11 cellular contexts compared by ENCODE assay signal in genomic region chr3:169627789-169628188, GRCh38. TPM values are rescaled to one million over a fixed set of nuclear protein-coding genes. Genes with fewer than 3 reads are reported as not detected.
DNase-seq lines count a peak whose midpoint lies in the region; ATAC-seq and TF ChIP-seq lines count a peak whose summit lies in the region.
"Had no signal": no experiment of that assay in that cellular context is flagged by ENCODE, and none has a peak within 500 bp of the region (broad histone marks: within the 10 kb centered on the region; RNA-seq: fewer than 3 reads in every experiment).

No MANE protein-coding gene starts in this region.

- no peak for TF ChIP-seq CTCF in upper lobe of left lung (IDR thresholded peaks at IDR 0.05)

- ATAC-seq in upper lobe of left lung (ENCODE audit: low FRiP score in 2 of 2) = peak; percentile 70 to 78
- ATAC-seq in HG02763 (IDR thresholded peaks at IDR 0.05; ENCODE audit: unreplicated experiment) = no peak

- H3K27ac ChIP-seq in upper lobe of left lung = peak overlapping the region in 2 of 4 donors; percentile 11 to 36
- H3K27ac ChIP-seq: BLaER1 had no signal

- WGBS in upper lobe of left lung, 2 donors = 63 to 75% methylated on average over 8 of the region's 8 CpGs

- no peaks in the 10 kb centered on the region for H3K9me3 ChIP-seq in upper lobe of left lung
- H3K9me3 ChIP-seq: BLaER1, HAP-1 had no signal

- H3K4me1 ChIP-seq in upper lobe of left lung = peaks cover 0 to 17% (median 6%) of the 10 kb centered on the region in 4 donors
- H3K4me1 ChIP-seq: BLaER1 had no signal

- H3K36me3 ChIP-seq in upper lobe of left lung = no peaks in the 10 kb centered on the region
- H3K36me3 ChIP-seq: BLaER1, HAP-1 had no signal

- DNase-seq in HT-29 (ENCODE audit: low spot score) (peak; percentile 50), NCI-H2107 treated with DMSO at 0.1 percent for 48 hours (lab: John Stamatoyannopoulos, UW; ENCODE audit: unreplicated experiment) (peak; percentile 90), iris pigment epithelial cell (ENCODE audit: low read depth) (peak; percentile 24), upper lobe of left lung (peak in 1 of 2 donors; percentile 86), germinal center (ENCODE audit: low spot score) (no peak)
- no peak for DNase-seq in activated CD8-positive, alpha-beta memory T cell treated with anti-CD3 and anti-CD28 coated beads for 24 hours
- DNase-seq: CD8-positive, alpha-beta memory T cell; NCI-H1694 treated with DMSO at 0.1 percent for 48 hours had no signal

- H3K4me3 ChIP-seq in upper lobe of left lung = no peak overlapping the region
- H3K4me3 ChIP-seq: BLaER1, HAP-1 had no signal

- TF ChIP-seq EP300 in upper lobe of left lung (IDR thresholded peaks at IDR 0.05) = no peak

- no peak for TF ChIP-seq POLR2A in upper lobe of left lung (IDR thresholded peaks at IDR 0.05)

- H3K27me3 ChIP-seq in upper lobe of left lung = no peaks in the 10 kb centered on the region
- H3K27me3 ChIP-seq: BLaER1 had no signal

RNA-seq across cellular contexts. Expression of gene MECOM, which starts 35.7 kb away (rescaled TPM):
- total RNA-seq in HT-29 (2014; rRNA removed; shearing (Covaris generic)) = 27.3 and 27.9 TPM in 2 replicates
- total RNA-seq in upper lobe of left lung = 100 to 1,000 TPM in 1 of 6 donors, 10 to 100 TPM in 5; 36.5 to 150 (median 82.3) TPM
- total RNA-seq: CD8-positive, alpha-beta memory T cell had no signal

Comparison
In these comparisons a context has a peak if more than half of its experiments do, and no peak if none do; other contexts are left out.
1. DNase-seq: peak in HT-29 (single experiment), NCI-H2107 treated with DMSO at 0.1 percent for 48 hours (single experiment) and iris pigment epithelial cell (single experiment); none in activated CD8-positive, alpha-beta memory T cell treated with anti-CD3 and anti-CD28 coated beads for 24 hours (single experiment) and germinal center (single experiment).